25 cellular contexts compared by ENCODE assay signal in the genomic region with DNA sequence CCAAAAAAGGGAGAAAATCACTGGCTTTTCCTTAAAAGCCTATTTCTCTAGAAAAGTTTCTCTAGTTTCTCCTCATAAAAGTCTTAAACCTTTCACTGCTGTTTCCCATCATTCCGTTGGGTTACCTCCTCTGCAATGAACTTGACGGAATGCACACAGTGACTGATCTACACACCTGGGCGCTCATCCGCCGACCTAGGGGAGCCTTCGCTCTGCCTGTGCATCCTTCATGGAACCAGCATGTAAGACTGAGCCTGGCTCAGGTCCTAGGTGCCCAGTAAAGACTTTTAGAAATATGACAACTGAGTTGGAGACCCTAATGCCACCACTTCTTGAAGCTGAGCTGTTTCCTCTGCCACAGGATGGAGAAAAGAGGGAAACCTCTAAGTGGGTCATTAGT.
"Had no signal": no experiment of that assay in that cellular context is flagged by ENCODE, and none has a peak within 500 bp of the region (broad histone marks: within the 10 kb centered on the region; RNA-seq: fewer than 3 reads in every experiment).

No MANE protein-coding gene starts in this region.

- H3K36me3 ChIP-seq: brain microvascular endothelial cell, WERI-Rb-1 had no signal

- DNase-seq: activated B cell treated with CpG ODN at 0.5 μM for 24 hours; activated CD4-positive, alpha-beta T cell treated with anti-CD3 and anti-CD28 coated beads for 48 hours; activated CD4-positive, alpha-beta T cell treated with anti-CD3 and anti-CD28 coated beads, Interleukin-2, amount 50 U/mL, for 1 hour; activated CD4-positive, alpha-beta T cell treated with anti-CD3 and anti-CD28 coated beads, Interleukin-2, amount 50 U/mL, for 48 hours; activated CD8-positive, alpha-beta memory T cell treated with anti-CD3 and anti-CD28 coated beads for 24 hours; activated CD8-positive, alpha-beta T cell treated with anti-CD3 and anti-CD28 coated beads for 36 hours; activated gamma-delta T cell; activated naive CD4-positive, alpha-beta T cell; activated naive CD4-positive, alpha-beta T cell treated with anti-CD3 and anti-CD28 coated beads, Interleukin-2, amount 50 U/mL, for 16 hours; activated T-cell treated with anti-CD3 and anti-CD28 coated beads, Interleukin-2, amount 50 U/mL, for 72 hours; amniotic stem cell; anterior cingulate cortex; brain microvascular endothelial cell; caudate nucleus; cerebellar nuclear complex; effector memory CD4-positive, alpha-beta T cell; endodermal cell; foreskin fibroblast; T-helper 1 cell; T-helper 17 cell; T1000 had no signal

- H3K4me3 ChIP-seq: coronary artery, dorsolateral prefrontal cortex had no signal

- ATAC-seq: activated CD4-positive, CD25-positive, alpha-beta regulatory T cell treated with anti-CD3 and anti-CD28 coated beads, Interleukin-2, amount 50 U/mL, for 24 hours; activated CD8-positive, alpha-beta T cell treated with anti-CD3 and anti-CD28 coated beads for 36 hours; activated T-cell treated with anti-CD3 and anti-CD28 coated beads, Interleukin-2, amount 50 U/mL, for 72 hours; T-helper 17 cell had no signal

- H3K27ac ChIP-seq: brain microvascular endothelial cell, coronary artery, dorsolateral prefrontal cortex, WERI-Rb-1 had no signal
